In genomic region chr12:9363145-9363544, GRCh38 we compare ENCODE assay signal across 1 cellular context.
TF ChIP-seq lines count a peak whose summit lies in the region.

No MANE protein-coding gene starts in this region.

TF ChIP-seq in GM23338, 12 proteins besides CTCF, POLR2A, EP300 and RAD21 (continued from another document):
- TF ChIP-seq ZNF462 (CRISPR knock-in tag; IDR thresholded peaks at IDR 0.05): no peak
- no peak for TF ChIP-seq ZNF331 (CRISPR knock-in tag; IDR thresholded peaks at IDR 0.05; ENCODE audit: low read depth)
- TF ChIP-seq POLR2AphosphoS5 (IDR thresholded peaks at IDR 0.05; ENCODE audit: low read depth): no peak
- TF ChIP-seq NANOG (IDR thresholded peaks at IDR 0.05; ENCODE audit: borderline replicate concordance): no peak
- TF ChIP-seq REST (IDR thresholded peaks at IDR 0.05; ENCODE audit: unreplicated experiment): no peak
- no peak for TF ChIP-seq CREB1 (CRISPR knock-in tag; IDR thresholded peaks at IDR 0.05; ENCODE audit: low read depth)
- TF ChIP-seq EZH2phosphoT487 (IDR thresholded peaks at IDR 0.05; ENCODE audit: unreplicated experiment): no peak
